In the genomic region with DNA sequence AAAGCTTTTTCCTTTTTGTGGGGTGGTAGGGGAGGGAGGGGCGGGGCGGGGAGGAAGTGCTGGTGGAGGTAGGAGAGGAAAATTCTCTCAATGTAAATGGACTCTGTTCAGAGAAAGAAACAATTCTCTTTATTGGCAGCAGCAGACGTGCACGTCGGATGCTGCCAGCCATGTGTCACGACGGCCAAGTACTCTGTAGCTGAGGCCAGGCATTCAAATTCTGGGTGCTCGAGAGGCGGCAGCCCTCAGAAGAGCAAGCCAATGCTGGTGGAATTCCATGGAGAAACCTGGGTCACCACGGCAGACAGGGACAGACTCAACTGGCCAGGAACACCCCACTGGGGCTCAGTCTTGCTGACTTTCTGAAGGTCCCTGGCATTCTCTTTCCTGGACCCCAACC, we compare ENCODE assay signal across 16 cellular contexts.
A peak's percentile ranks its signal among the peaks of the same experiment; 100 is the strongest.
DNase-seq lines count a peak whose midpoint lies in the region; ATAC-seq and TF ChIP-seq lines count a peak whose summit lies in the region.
"Had no signal": no experiment of that assay in that cellular context is flagged by ENCODE, and none has a peak within 500 bp of the region (broad histone marks: within the 10 kb centered on the region; RNA-seq: fewer than 3 reads in every experiment).

No MANE protein-coding gene starts in this region.

- ATAC-seq in GM23338 (no peak), left colon (peak; percentile 22), GM19455 (IDR thresholded peaks at IDR 0.05; ENCODE audit: unreplicated experiment) (no peak), foreskin keratinocyte (no peak)
- ATAC-seq: activated T-helper 17 cell treated with anti-CD3 and anti-CD28 coated beads, Interleukin-2, amount 50 U/mL, for 72 hours; CD8-positive, alpha-beta T cell; upper lobe of right lung had no signal

- no peak overlapping the region for H3K4me3 ChIP-seq in GM23338
- H3K4me3 ChIP-seq in ascending aorta = peak overlapping the region in 1 of 2 donors; percentile 3
- H3K4me3 ChIP-seq: cardiac muscle cell, SJSA1, upper lobe of right lung had no signal

- peaks cover 43% of the 10 kb centered on the region for H3K4me1 Mint-ChIP-seq in GM23338
- H3K4me1 Mint-ChIP-seq: activated T-helper 17 cell treated with anti-CD3 and anti-CD28 coated beads, Interleukin-2, amount 50 U/mL, for 72 hours had no signal

- 0 out of 2 replicates have a peak overlapping the region, but pooled peaks have one; percentile 38 for H3K4me2 ChIP-seq in GM23338

- H3K9me3 Mint-ChIP-seq in GM23338 = no peaks in the 10 kb centered on the region
- H3K9me3 Mint-ChIP-seq: activated T-helper 17 cell treated with anti-CD3 and anti-CD28 coated beads, Interleukin-2, amount 50 U/mL, for 72 hours; CD8-positive, alpha-beta T cell had no signal

- H3K27me3 ChIP-seq in GM23338 (ENCODE audit: insufficient read depth) (no peaks in the 10 kb centered on the region), ascending aorta (no peaks in the 10 kb centered on the region), foreskin keratinocyte (no peaks in the 10 kb centered on the region)
- H3K27me3 ChIP-seq: cardiac muscle cell, SJSA1, upper lobe of right lung had no signal

- H3K4me1 ChIP-seq in GM23338 (ENCODE audit: insufficient read depth) (peaks cover 8% of the 10 kb centered on the region; the same call in 1 of the 2 replicates), ascending aorta (peaks cover 3 to 37% of the 10 kb centered on the region in 2 donors), foreskin keratinocyte (peaks cover 9% of the 10 kb centered on the region)

- DNase-seq in GM23338 (ENCODE audit: low spot score) (no peak), ascending aorta (ENCODE audit: low spot score in 2 of 2) (peak in 1 of 2 donors; percentile 74), left colon (no peak), superior temporal gyrus (ENCODE audit: extremely low spot score) (peak; percentile 56), DMS79 treated with DMSO at 0.1 percent for 48 hours (lab: John Stamatoyannopoulos, UW) (no peak), foreskin keratinocyte (no peak)
- no peak for DNase-seq in activated T-cell treated with anti-CD3 and anti-CD28 coated beads, Interleukin-2, amount 50 U/mL, for 1 hour
- DNase-seq: activated CD4-positive, CD25-positive, alpha-beta regulatory T cell treated with anti-CD3 and anti-CD28 coated beads, Interleukin-2, amount 50 U/mL, for 72 hours; CD8-positive, alpha-beta T cell; MM.1S; NCI-H510A; upper lobe of right lung had no signal

- peaks cover 15% of the 10 kb centered on the region for H3K27me3 Mint-ChIP-seq in GM23338 (ENCODE audit: insufficient read depth, low read depth, poor library complexity)

- TF ChIP-seq CTCF in GM23338 (conservative IDR thresholded peaks at IDR 0.05; ENCODE audit: low read depth in 2 of 2) (no peak), ascending aorta (IDR thresholded peaks at IDR 0.05) (no peak), foreskin keratinocyte (conservative IDR thresholded peaks at IDR 0.05) (no peak)

- H3F3A ChIP-seq in GM23338 (replicated peaks; ENCODE audit: low read depth) = no peaks in the 10 kb centered on the region

- H3K4me3 Mint-ChIP-seq in GM23338 = no peak overlapping the region
- H3K4me3 Mint-ChIP-seq: activated T-helper 17 cell treated with anti-CD3 and anti-CD28 coated beads, Interleukin-2, amount 50 U/mL, for 72 hours; CD8-positive, alpha-beta T cell had no signal

- H3K9me2 ChIP-seq in GM23338 (ENCODE audit: insufficient read depth) = no peaks in the 10 kb centered on the region

- H3K36me3 ChIP-seq in GM23338 (ENCODE audit: insufficient read depth) (no peaks in the 10 kb centered on the region), ascending aorta (no peaks in the 10 kb centered on the region)
- H3K36me3 ChIP-seq: cardiac muscle cell, SJSA1, upper lobe of right lung had no signal

- H3K27ac ChIP-seq in GM23338 (ENCODE audit: low read depth) = no peak overlapping the region
- peak overlapping the region; percentile 61 to 67 for H3K27ac ChIP-seq in ascending aorta
- no peak overlapping the region for H3K27ac ChIP-seq in foreskin keratinocyte
- H3K27ac ChIP-seq: cardiac muscle cell, upper lobe of right lung had no signal

- no peaks in the 10 kb centered on the region for H3K9me3 ChIP-seq in ascending aorta
- H3K9me3 ChIP-seq: SJSA1, upper lobe of right lung had no signal

- H3K27ac Mint-ChIP-seq in GM23338 = no peak overlapping the region
- H3K27ac Mint-ChIP-seq: activated T-helper 17 cell treated with anti-CD3 and anti-CD28 coated beads, Interleukin-2, amount 50 U/mL, for 72 hours had no signal

- H4K20me1 ChIP-seq in GM23338 (replicated peaks; ENCODE audit: insufficient read depth) = no peaks in the 10 kb centered on the region

- no peaks in the 10 kb centered on the region for H3K36me3 Mint-ChIP-seq in GM23338 (ENCODE audit: low read depth)
- H3K36me3 Mint-ChIP-seq: CD8-positive, alpha-beta T cell had no signal

- no peak overlapping the region for H2AFZ ChIP-seq in GM23338

- H3K79me2 ChIP-seq in GM23338 (replicated peaks; ENCODE audit: insufficient read depth) = 0 out of 2 replicates have a peak, but pooled peaks cover 2% of the 10 kb centered on the region

- intact Hi-C loops in ascending aorta (cut with DNase I) = loop anchor here (2.0 to 10.0 kb wide), 4 partner anchors 16 to 1098 kb away; a partner anchor contains a TSS
- intact Hi-C loops in left colon (cut with DNase I, micrococcal nuclease) = no loop called here

TF ChIP-seq in GM23338, 12 proteins besides CTCF, POLR2A, EP300 and RAD21:
- TF ChIP-seq STAT1 (IDR thresholded peaks at IDR 0.05; ENCODE audit: unreplicated experiment) = no peak
- no peak for TF ChIP-seq ZNF114 (CRISPR knock-in tag; IDR thresholded peaks at IDR 0.05)
- TF ChIP-seq, protein P1, sequence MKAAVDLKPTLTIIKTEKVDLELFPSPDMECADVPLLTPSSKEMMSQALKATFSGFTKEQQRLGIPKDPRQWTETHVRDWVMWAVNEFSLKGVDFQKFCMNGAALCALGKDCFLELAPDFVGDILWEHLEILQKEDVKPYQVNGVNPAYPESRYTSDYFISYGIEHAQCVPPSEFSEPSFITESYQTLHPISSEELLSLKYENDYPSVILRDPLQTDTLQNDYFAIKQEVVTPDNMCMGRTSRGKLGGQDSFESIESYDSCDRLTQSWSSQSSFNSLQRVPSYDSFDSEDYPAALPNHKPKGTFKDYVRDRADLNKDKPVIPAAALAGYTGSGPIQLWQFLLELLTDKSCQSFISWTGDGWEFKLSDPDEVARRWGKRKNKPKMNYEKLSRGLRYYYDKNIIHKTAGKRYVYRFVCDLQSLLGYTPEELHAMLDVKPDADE (IDR thresholded peaks at IDR 0.05) = no peak
- no peak for TF ChIP-seq EZH2phosphoT487 (IDR thresholded peaks at IDR 0.05; ENCODE audit: unreplicated experiment)
- TF ChIP-seq POLR2AphosphoS5 (IDR thresholded peaks at IDR 0.05; ENCODE audit: low read depth) = no peak
- no peak for TF ChIP-seq NANOG (IDR thresholded peaks at IDR 0.05; ENCODE audit: borderline replicate concordance)
- TF ChIP-seq ZNF331 (CRISPR knock-in tag; IDR thresholded peaks at IDR 0.05; ENCODE audit: low read depth) = no peak
- TF ChIP-seq, protein P2, sequence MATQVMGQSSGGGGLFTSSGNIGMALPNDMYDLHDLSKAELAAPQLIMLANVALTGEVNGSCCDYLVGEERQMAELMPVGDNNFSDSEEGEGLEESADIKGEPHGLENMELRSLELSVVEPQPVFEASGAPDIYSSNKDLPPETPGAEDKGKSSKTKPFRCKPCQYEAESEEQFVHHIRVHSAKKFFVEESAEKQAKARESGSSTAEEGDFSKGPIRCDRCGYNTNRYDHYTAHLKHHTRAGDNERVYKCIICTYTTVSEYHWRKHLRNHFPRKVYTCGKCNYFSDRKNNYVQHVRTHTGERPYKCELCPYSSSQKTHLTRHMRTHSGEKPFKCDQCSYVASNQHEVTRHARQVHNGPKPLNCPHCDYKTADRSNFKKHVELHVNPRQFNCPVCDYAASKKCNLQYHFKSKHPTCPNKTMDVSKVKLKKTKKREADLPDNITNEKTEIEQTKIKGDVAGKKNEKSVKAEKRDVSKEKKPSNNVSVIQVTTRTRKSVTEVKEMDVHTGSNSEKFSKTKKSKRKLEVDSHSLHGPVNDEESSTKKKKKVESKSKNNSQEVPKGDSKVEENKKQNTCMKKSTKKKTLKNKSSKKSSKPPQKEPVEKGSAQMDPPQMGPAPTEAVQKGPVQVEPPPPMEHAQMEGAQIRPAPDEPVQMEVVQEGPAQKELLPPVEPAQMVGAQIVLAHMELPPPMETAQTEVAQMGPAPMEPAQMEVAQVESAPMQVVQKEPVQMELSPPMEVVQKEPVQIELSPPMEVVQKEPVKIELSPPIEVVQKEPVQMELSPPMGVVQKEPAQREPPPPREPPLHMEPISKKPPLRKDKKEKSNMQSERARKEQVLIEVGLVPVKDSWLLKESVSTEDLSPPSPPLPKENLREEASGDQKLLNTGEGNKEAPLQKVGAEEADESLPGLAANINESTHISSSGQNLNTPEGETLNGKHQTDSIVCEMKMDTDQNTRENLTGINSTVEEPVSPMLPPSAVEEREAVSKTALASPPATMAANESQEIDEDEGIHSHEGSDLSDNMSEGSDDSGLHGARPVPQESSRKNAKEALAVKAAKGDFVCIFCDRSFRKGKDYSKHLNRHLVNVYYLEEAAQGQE (IDR thresholded peaks at IDR 0.05; ENCODE audit: unreplicated experiment) = no peak
- no peak for TF ChIP-seq CREB1 (CRISPR knock-in tag; IDR thresholded peaks at IDR 0.05; ENCODE audit: low read depth)
- no peak for TF ChIP-seq EZH2 (IDR thresholded peaks at IDR 0.05; ENCODE audit: low read depth, unreplicated experiment)

Comparison
In these comparisons a context has a peak if more than half of its experiments do, and no peak if none do; other contexts are left out.
1. H3K27ac ChIP-seq: peak in ascending aorta (2 of 2); none in GM23338 (single experiment) and foreskin keratinocyte (single experiment).